Comparison of ENCODE assay signal across 29 cellular contexts in the genomic region with DNA sequence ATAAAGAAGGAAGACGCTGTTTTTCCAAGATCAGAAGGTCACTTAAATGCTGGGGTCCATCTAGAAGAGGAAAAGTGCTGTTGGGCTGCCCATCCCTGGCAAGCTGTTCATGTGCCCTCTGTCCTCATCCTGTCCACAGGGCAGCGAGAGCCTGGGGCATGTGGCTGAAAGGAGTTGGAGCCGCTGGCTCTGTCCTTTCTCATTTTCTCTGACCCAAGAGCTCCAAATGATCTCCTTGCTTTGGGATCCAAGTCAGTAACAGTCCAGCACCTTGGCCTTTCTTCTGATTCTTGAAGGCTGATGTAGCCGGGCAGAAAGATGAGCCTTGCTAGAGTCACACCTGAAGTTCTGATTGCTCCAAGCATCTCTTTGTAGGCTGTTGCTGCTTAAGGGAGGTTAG. TPM values are rescaled to one million over a fixed set of nuclear protein-coding genes. Genes with fewer than 3 reads are reported as not detected.
"Had no signal": no experiment of that assay in that cellular context is flagged by ENCODE, and none has a peak within 500 bp of the region (broad histone marks: within the 10 kb centered on the region; RNA-seq: fewer than 3 reads in every experiment).

No MANE protein-coding gene starts in this region.

- H3K4me3 ChIP-seq: adrenal gland, body of pancreas, colonic mucosa, heart left ventricle, left lung, lower lobe of right lung, right lobe of liver, suprapubic skin, tibial nerve had no signal

- H3K9me3 ChIP-seq: adrenal gland, body of pancreas, colonic mucosa, heart left ventricle, left lung, lower lobe of right lung, right lobe of liver, suprapubic skin, tibial nerve had no signal

- H3K27me3 ChIP-seq: adrenal gland, body of pancreas, colonic mucosa, foreskin keratinocyte, heart left ventricle, left lung, right lobe of liver, suprapubic skin, tibial nerve had no signal

- H3K4me1 ChIP-seq: adrenal gland, body of pancreas, colonic mucosa, foreskin keratinocyte, right lobe of liver, suprapubic skin, tibial nerve had no signal

- H3K4me3 Mint-ChIP-seq: activated CD4-positive, alpha-beta T cell treated with anti-CD3 and anti-CD28 coated beads for 36 hours; activated naive CD4-positive, alpha-beta T cell treated with anti-CD3 and anti-CD28 coated beads for 36 hours; activated naive CD8-positive, alpha-beta T cell treated with anti-CD3 and anti-CD28 coated beads for 36 hours; effector memory CD8-positive, alpha-beta T cell; natural killer cell treated with Interleukin-12 subunit alpha and Interleukin-12 subunit beta and Interleukin-15 and Interleukin-18, amount 100 ng/mL, for 72 hours; T-helper 2 cell treated with Interferon-gamma antibody and Interleukin-4, amounts not matched to agents 5 μg/mL and 100 μg/mL, for 36 hours had no signal

- H3K27ac ChIP-seq: adrenal gland, body of pancreas, colonic mucosa, foreskin keratinocyte, heart left ventricle, left lung, lower lobe of right lung, right lobe of liver, suprapubic skin, tibial nerve had no signal

- H3K36me3 Mint-ChIP-seq: activated naive CD8-positive, alpha-beta T cell treated with anti-CD3 and anti-CD28 coated beads for 36 hours had no signal

- H3K9me3 Mint-ChIP-seq: activated naive CD4-positive, alpha-beta T cell treated with anti-CD3 and anti-CD28 coated beads for 36 hours; activated naive CD8-positive, alpha-beta T cell treated with anti-CD3 and anti-CD28 coated beads for 36 hours; effector memory CD8-positive, alpha-beta T cell; natural killer cell treated with Interleukin-12 subunit alpha and Interleukin-12 subunit beta and Interleukin-15 and Interleukin-18, amount 100 ng/mL, for 72 hours; T-helper 2 cell treated with Interferon-gamma antibody and Interleukin-4, amounts not matched to agents 5 μg/mL and 100 μg/mL, for 36 hours had no signal

- H3K27ac Mint-ChIP-seq: activated CD4-positive, alpha-beta T cell treated with anti-CD3 and anti-CD28 coated beads for 36 hours; activated naive CD4-positive, alpha-beta T cell treated with anti-CD3 and anti-CD28 coated beads for 36 hours; activated naive CD8-positive, alpha-beta T cell treated with anti-CD3 and anti-CD28 coated beads for 36 hours; effector memory CD8-positive, alpha-beta T cell; natural killer cell treated with Interleukin-12 subunit alpha and Interleukin-12 subunit beta and Interleukin-15 and Interleukin-18, amount 100 ng/mL, for 72 hours; T-helper 2 cell treated with Interferon-gamma antibody and Interleukin-4, amounts not matched to agents 5 μg/mL and 100 μg/mL, for 36 hours had no signal

- H3K4me1 Mint-ChIP-seq: activated naive CD8-positive, alpha-beta T cell treated with anti-CD3 and anti-CD28 coated beads for 36 hours had no signal

- H3K27me3 Mint-ChIP-seq: activated CD4-positive, alpha-beta T cell treated with anti-CD3 and anti-CD28 coated beads for 36 hours; activated naive CD8-positive, alpha-beta T cell treated with anti-CD3 and anti-CD28 coated beads for 36 hours; effector memory CD8-positive, alpha-beta T cell; natural killer cell treated with Interleukin-12 subunit alpha and Interleukin-12 subunit beta and Interleukin-15 and Interleukin-18, amount 100 ng/mL, for 72 hours had no signal

- DNase-seq: activated CD4-positive, alpha-beta T cell treated with anti-CD3 and anti-CD28 coated beads for 36 hours; activated CD4-positive, CD25-positive, alpha-beta regulatory T cell; activated naive CD4-positive, alpha-beta T cell treated with anti-CD3 and anti-CD28 coated beads for 36 hours; activated naive CD8-positive, alpha-beta T cell treated with anti-CD3 and anti-CD28 coated beads for 36 hours; activated T-cell treated with anti-CD3 and anti-CD28 coated beads, Interleukin-2, amount 50 U/mL, for 48 hours; adrenal gland; body of pancreas; cerebellar nuclear complex; colonic mucosa; effector memory CD8-positive, alpha-beta T cell; foreskin keratinocyte; heart left ventricle; kidney glomerular epithelial cell; left lung; lower lobe of right lung; mesenchymal stem cell; small intestine; stimulated activated CD4-positive, alpha-beta T cell treated with anti-CD3 and anti-CD28 coated beads, Interleukin-4, amount 100 ng/mL, for 4 hours; stimulated activated naive CD4-positive, alpha-beta T cell; T-helper 1 cell had no signal

- H3K36me3 ChIP-seq: colonic mucosa had no signal

- ATAC-seq: activated CD4-positive, alpha-beta T cell treated with anti-CD3 and anti-CD28 coated beads for 36 hours; body of pancreas; effector memory CD8-positive, alpha-beta T cell; esophagus mucosa; foreskin keratinocyte; heart left ventricle; left lung; lower lobe of right lung; natural killer cell treated with Interleukin-12 subunit alpha and Interleukin-12 subunit beta and Interleukin-15 and Interleukin-18, amount 100 ng/mL, for 72 hours; right lobe of liver had no signal

RNA-seq across cellular contexts. Expression of a gene that starts 44.4 kb away (rescaled TPM):
- total RNA-seq: activated CD4-positive, alpha-beta T cell treated with anti-CD3 and anti-CD28 coated beads for 36 hours; activated CD8-positive, alpha-beta memory T cell treated with anti-CD3 and anti-CD28 coated beads for 36 hours; activated naive CD4-positive, alpha-beta T cell treated with anti-CD3 and anti-CD28 coated beads for 36 hours; activated naive CD8-positive, alpha-beta T cell treated with anti-CD3 and anti-CD28 coated beads for 36 hours; adrenal gland; aorta; body of pancreas; esophagus mucosa; foreskin keratinocyte; heart left ventricle; left lung; lower lobe of right lung; mononuclear cell; natural killer cell treated with Interleukin-12 subunit alpha and Interleukin-12 subunit beta and Interleukin-15 and Interleukin-18, amount 100 ng/mL, for 72 hours; right lobe of liver; suprapubic skin; tibial nerve had no signal
- polyA plus RNA-seq: aorta, foreskin keratinocyte, small intestine had no signal
